8 cellular contexts compared by ENCODE assay signal in the genomic region with DNA sequence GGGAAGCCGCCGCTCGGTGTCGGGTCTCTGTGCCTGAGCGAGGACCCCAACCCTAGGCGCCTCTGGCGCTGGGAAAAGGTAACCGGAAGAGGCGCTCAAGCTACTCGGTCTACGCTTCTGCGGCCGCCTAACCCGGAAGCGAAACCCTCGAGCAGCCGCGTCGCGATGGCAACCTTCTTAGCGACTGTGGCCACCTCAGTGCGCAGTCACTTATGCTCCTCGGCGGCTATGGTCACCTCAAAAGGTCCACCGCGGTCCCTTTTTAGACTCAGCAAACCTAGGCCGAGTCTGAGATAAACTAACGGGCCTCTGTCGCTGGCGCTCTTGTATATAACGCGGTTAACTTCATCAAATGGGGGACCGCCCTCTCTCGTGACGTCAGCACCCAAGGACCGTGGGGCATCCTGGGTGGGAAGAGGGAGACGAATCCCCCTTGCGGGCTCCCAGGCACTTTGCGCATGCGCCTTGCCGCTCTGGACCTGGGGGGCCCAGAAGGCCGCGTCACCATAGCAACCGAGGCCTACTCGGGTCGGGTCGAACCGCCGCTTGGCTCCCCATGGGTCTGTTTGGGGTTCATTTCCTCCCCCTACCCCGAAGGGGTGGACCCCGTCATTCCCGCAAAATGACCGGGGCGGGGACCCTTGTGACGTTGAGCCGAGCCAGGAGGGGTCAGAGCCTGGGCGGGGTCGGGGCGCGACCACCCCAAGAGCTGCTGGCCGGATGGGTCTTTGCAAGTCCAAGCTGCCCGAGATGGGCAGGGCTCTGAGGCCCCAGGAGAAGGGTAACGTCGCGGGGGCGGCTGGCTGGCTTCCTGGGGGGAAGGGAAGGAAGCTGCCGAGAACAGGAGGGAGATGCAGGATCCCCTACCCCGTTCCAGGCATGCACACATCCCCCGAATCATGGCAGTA. TPM values are rescaled to one million over a fixed set of nuclear protein-coding genes. Genes with fewer than 3 reads are reported as not detected.
A peak's percentile ranks its signal among the peaks of the same experiment; 100 is the strongest.
DNase-seq lines count a peak whose midpoint lies in the region; ATAC-seq and TF ChIP-seq lines count a peak whose summit lies in the region.

A gene with protein sequence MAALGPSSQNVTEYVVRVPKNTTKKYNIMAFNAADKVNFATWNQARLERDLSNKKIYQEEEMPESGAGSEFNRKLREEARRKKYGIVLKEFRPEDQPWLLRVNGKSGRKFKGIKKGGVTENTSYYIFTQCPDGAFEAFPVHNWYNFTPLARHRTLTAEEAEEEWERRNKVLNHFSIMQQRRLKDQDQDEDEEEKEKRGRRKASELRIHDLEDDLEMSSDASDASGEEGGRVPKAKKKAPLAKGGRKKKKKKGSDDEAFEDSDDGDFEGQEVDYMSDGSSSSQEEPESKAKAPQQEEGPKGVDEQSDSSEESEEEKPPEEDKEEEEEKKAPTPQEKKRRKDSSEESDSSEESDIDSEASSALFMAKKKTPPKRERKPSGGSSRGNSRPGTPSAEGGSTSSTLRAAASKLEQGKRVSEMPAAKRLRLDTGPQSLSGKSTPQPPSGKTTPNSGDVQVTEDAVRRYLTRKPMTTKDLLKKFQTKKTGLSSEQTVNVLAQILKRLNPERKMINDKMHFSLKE (minus strand): TSS at position 91 of the 908 bp plus-strand sequence. CDS start 169 bp downstream, outside the sequence.

- H3K56ac ChIP-seq in IMR-90 (ENCODE audit: extremely low read depth, insufficient read depth, low read length), result peak within 1 kb of the TSS; percentile 96

- H2AFZ ChIP-seq in IMR-90 (replicated peaks; ENCODE audit: low read length, poor library complexity), result peak within 1 kb of the TSS; percentile 99

- no peaks in the 10 kb centered on the region for H3K9me3 ChIP-seq in IMR-90 (ENCODE audit: control insufficient read depth, insufficient read depth, low read length)
- no peaks in the 10 kb centered on the region for H3K9me3 ChIP-seq in mucosa of descending colon

- peak within 1 kb of the TSS; percentile 89 for H2AK5ac ChIP-seq in IMR-90 (ENCODE audit: low read depth, low read length)

- in situ Hi-C loops in IMR-90 (cut with MboI; ENCODE audit: low sequenced_read_pairs), result no loop called here

- intact Hi-C loops in IMR-90 (cut with micrococcal nuclease), result loop anchor here (1.0 kb wide), 2 partner anchors 20 to 175 kb away; no protein-coding TSS in a partner anchor
- intact Hi-C loops in mucosa of descending colon (cut with DNase I, micrococcal nuclease), result no loop called here

- peak within 1 kb of the TSS; percentile 98 for H3K4ac ChIP-seq in IMR-90 (ENCODE audit: low read depth, low read length)

- H3K9ac ChIP-seq in IMR-90 (ENCODE audit: low read depth, low read length), result peak within 1 kb of the TSS; percentile 81

- H3K18ac ChIP-seq in IMR-90 (ENCODE audit: low read depth, low read length), result peak within 1 kb of the TSS; percentile 89

- DNase-seq in D341Med (ENCODE audit: low spot score) (peak; percentile 99), IMR-90 (peak; percentile 95), OCI-M1 (lab: John Stamatoyannopoulos, UW) (peak; percentile 94), activated T-cell treated with anti-CD3 and anti-CD28 coated beads for 24 hours (ENCODE audit: low read depth) (peak; percentile 91), epithelial cell of esophagus (ENCODE audit: low read depth) (peak; percentile 87), mucosa of descending colon (peak; percentile 93 to 95 (median 94))
- DNase-seq in stimulated activated CD8-positive, alpha-beta memory T cell treated with anti-CD3 and anti-CD28 coated beads, Interleukin-4, amount 100 ng/mL, for 24 hours (ENCODE audit: low read depth), result peak; percentile 93

- H3K36me3 ChIP-seq in IMR-90 (ENCODE audit: control insufficient read depth, insufficient read depth, low read length), result peaks cover 17% of the 10 kb centered on the region
- H3K36me3 ChIP-seq in mucosa of descending colon (ENCODE audit: low read depth), result peaks cover 9% of the 10 kb centered on the region

- peak within 1 kb of the TSS; percentile 84; the same call in 1 of the 2 replicates for H2BK20ac ChIP-seq in IMR-90 (ENCODE audit: low read depth, low read length)

- H3K27me3 ChIP-seq in IMR-90 (ENCODE audit: control insufficient read depth, insufficient read depth, low read length), result no peaks in the 10 kb centered on the region

- H3K4me2 ChIP-seq in IMR-90 (ENCODE audit: low read depth, low read length), result peak within 1 kb of the TSS; percentile 100

- TF ChIP-seq RAD21 in IMR-90 (IDR thresholded peaks at IDR 0.05; ENCODE audit: low read length), result no peak

- H3K27ac ChIP-seq in IMR-90 (ENCODE audit: insufficient read depth, low read length), result peak within 1 kb of the TSS; percentile 90

- H4K5ac ChIP-seq in IMR-90 (ENCODE audit: low read depth, low read length), result peak within 1 kb of the TSS; percentile 90

- CTCF ChIA-PET in IMR-90 (lab: Yijun Ruan, JAX), result no interaction called here

- peak within 1 kb of the TSS; percentile 96 to 100 for H4K8ac ChIP-seq in IMR-90 (ENCODE audit: low read depth in 2 of 2, low read length in 2 of 2)

- H2BK15ac ChIP-seq in IMR-90 (ENCODE audit: low read depth, low read length), result peak within 1 kb of the TSS; percentile 35; the same call in 1 of the 3 replicates

- POLR2A ChIA-PET in IMR-90 (lab: Charles Lee; ENCODE audit: unreplicated experiment), result interaction anchor here (0.7 kb wide), 1 partner anchor 21 kb away, joined by 3 read pairs; a partner anchor contains a TSS

- no TSS peak for BruUV-seq in IMR-90 (replicated peaks; lab: Mats Ljungman, UMichigan)

- dilution Hi-C loops in IMR-90 (cut with HindIII; ENCODE audit: low sequenced_read_pairs, unreplicated experiment), result no loop called here

- ATAC-seq in GM21447 (IDR thresholded peaks at IDR 0.05; ENCODE audit: unreplicated experiment) (peak; percentile 71), IMR-90 (ENCODE audit: low read depth) (peak; percentile 94), mucosa of descending colon (peak; percentile 95)

- H4K91ac ChIP-seq in IMR-90 (ENCODE audit: insufficient read depth, low read depth, low read length), result peak within 1 kb of the TSS; percentile 94

- H3K79me1 ChIP-seq in IMR-90 (ENCODE audit: low read depth in 1 of 2, low read length in 2 of 2), result peaks cover 14 to 29% of the 10 kb centered on the region in 2 experiments

- H3K14ac ChIP-seq in IMR-90 (replicated peaks; ENCODE audit: low read depth, low read length), result peak within 1 kb of the TSS; percentile 92

- peak; percentile 68; the same call in 1 of the 2 replicates for TF ChIP-seq POLR2A in IMR-90 (IDR thresholded peaks at IDR 0.05; ENCODE audit: low read depth, low read length)

- H2BK120ac ChIP-seq in IMR-90 (ENCODE audit: low read depth, low read length), result peak within 1 kb of the TSS; percentile 76

- TF ChIP-seq CTCF in IMR-90 (conservative IDR thresholded peaks at IDR 0.05; ENCODE audit: low read depth, low read length), result peak; percentile 8; the same call in 1 of the 2 replicates
- peak; percentile 15 for TF ChIP-seq CTCF in epithelial cell of esophagus (IDR thresholded peaks at IDR 0.05; ENCODE audit: insufficient read depth, low read depth, low read length, missing control alignments)
- no peak for TF ChIP-seq CTCF in mucosa of descending colon (IDR thresholded peaks at IDR 0.05)

- WGBS in IMR-90 (ENCODE audit: extremely low coverage in 2 of 2, insufficient read length in 1 of 2), 2 experiments, result 0% methylated on average over 33 of the region's 69 CpGs; no CpG with 5 or more reads in 1 of the 2 experiments

- peaks cover 11% of the 10 kb centered on the region for H3K4me1 ChIP-seq in IMR-90 (ENCODE audit: control insufficient read depth, insufficient read depth, low read length)
- H3K4me1 ChIP-seq in mucosa of descending colon (ENCODE audit: low read depth), result peaks cover 17% of the 10 kb centered on the region

- H2BK5ac ChIP-seq in IMR-90 (ENCODE audit: low read depth, low read length, poor library complexity, severe bottlenecking), result peak within 1 kb of the TSS; percentile 95

- H3K4me3 ChIP-seq in IMR-90 (ENCODE audit: insufficient read depth, low read depth, low read length), result peak within 1 kb of the TSS; percentile 66
- H3K4me3 ChIP-seq in epithelial cell of esophagus (ENCODE audit: low read length), result peak within 1 kb of the TSS; percentile 91
- peak within 1 kb of the TSS; percentile 81 for H3K4me3 ChIP-seq in mucosa of descending colon

- peak within 1 kb of the TSS; percentile 97 for H2AK9ac ChIP-seq in IMR-90 (replicated peaks; ENCODE audit: low read depth, low read length, poor library complexity)

- peak within 1 kb of the TSS; percentile 81; the same call in 1 of the 2 replicates for H3K23ac ChIP-seq in IMR-90 (ENCODE audit: low read depth, low read length)

- peaks cover 10% of the 10 kb centered on the region for H3K9me1 ChIP-seq in IMR-90 (ENCODE audit: insufficient read depth, low read length)

- H4K20me1 ChIP-seq in IMR-90 (ENCODE audit: insufficient read depth, low read length), result no peaks in the 10 kb centered on the region

TF ChIP-seq in IMR-90, 13 proteins besides CTCF, POLR2A, EP300 and RAD21 (continues in another document):
- TF ChIP-seq RCOR1 (IDR thresholded peaks at IDR 0.05; ENCODE audit: insufficient replicate concordance, low read length) (no peak), FOS (IDR thresholded peaks at IDR 0.05; ENCODE audit: low read depth, low read length) (no peak), MXI1 (IDR thresholded peaks at IDR 0.05; ENCODE audit: borderline replicate concordance, low read depth, low read length) (peak; percentile 11; the same call in 1 of the 2 replicates), CHD1 (IDR thresholded peaks at IDR 0.05; ENCODE audit: low read depth, low read length) (no peak), NFE2L2 (IDR thresholded peaks at IDR 0.05; ENCODE audit: low read depth, low read length) (no peak), BHLHE40 (IDR thresholded peaks at IDR 0.05; ENCODE audit: low read depth, low read length) (no peak), CEBPB (IDR thresholded peaks at IDR 0.05; ENCODE audit: low read depth, low read length) (no peak), MAFK (IDR thresholded peaks at IDR 0.05; ENCODE audit: low read depth, low read length) (no peak), RFX5 (IDR thresholded peaks at IDR 0.05; ENCODE audit: low read depth, low read length) (no peak), SMC3 (IDR thresholded peaks at IDR 0.05; ENCODE audit: low read depth, low read length) (no peak)
- TF ChIP-seq, protein P1, sequence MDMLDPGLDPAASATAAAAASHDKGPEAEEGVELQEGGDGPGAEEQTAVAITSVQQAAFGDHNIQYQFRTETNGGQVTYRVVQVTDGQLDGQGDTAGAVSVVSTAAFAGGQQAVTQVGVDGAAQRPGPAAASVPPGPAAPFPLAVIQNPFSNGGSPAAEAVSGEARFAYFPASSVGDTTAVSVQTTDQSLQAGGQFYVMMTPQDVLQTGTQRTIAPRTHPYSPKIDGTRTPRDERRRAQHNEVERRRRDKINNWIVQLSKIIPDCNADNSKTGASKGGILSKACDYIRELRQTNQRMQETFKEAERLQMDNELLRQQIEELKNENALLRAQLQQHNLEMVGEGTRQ (IDR thresholded peaks at IDR 0.05; ENCODE audit: low read depth, low read length), result no peak

RNA-seq across cellular contexts. Expression of the gene that starts here (rescaled TPM):
- total RNA-seq in IMR-90 (2012; rRNA removed), result 43.7 and 53.0 TPM in 2 replicates
- 50.4 and 51.4 TPM in 2 replicates for polyA plus RNA-seq in IMR-90 (2012; rRNA removed)
- 29.9 and 54.5 TPM in 2 replicates for polyA plus RNA-seq in IMR-90 (2012; cell fraction: cytosol; rRNA removed)
- 58.8 and 59.3 TPM in 2 replicates for polyA plus RNA-seq in IMR-90 (2012; cell fraction: nucleus; rRNA removed; ENCODE audit: low replicate concordance)
- 10 to 100 TPM; 51.1 to 63.1 (median 59.1) TPM for total RNA-seq in mucosa of descending colon

Comparison
In these comparisons a context has a peak if more than half of its experiments do, and no peak if none do; other contexts are left out.
1. Peak in every context shown above with its lines: DNase-seq, ATAC-seq, H3K4me3 ChIP-seq and H3K27ac ChIP-seq.